Comparison of ENCODE assay signal across 21 cellular contexts in genomic region chr16:11193494-11193893, GRCh38.
DNase-seq lines count a peak whose midpoint lies in the region; ATAC-seq, FAIRE-seq and TF ChIP-seq lines count a peak whose summit lies in the region.
"Had no signal": no experiment of that assay in that cellular context is flagged by ENCODE, and none has a peak within 500 bp of the region (broad histone marks: within the 10 kb centered on the region; RNA-seq: fewer than 3 reads in every experiment).

No MANE protein-coding gene starts in this region.

- H3K4me1 ChIP-seq in HepG2 (ENCODE audit: insufficient read depth, low read length) (peaks cover 14% of the 10 kb centered on the region), right lobe of liver (no peaks in the 10 kb centered on the region), K562 (replicated peaks in 1 of 2; ENCODE audit: control insufficient read depth in 2 of 2, insufficient read depth in 2 of 2, low read length in 2 of 2) (peaks cover 6 to 19% of the 10 kb centered on the region in 2 experiments; a peak in 3 of 5 replicates), mesendoderm (ENCODE audit: control insufficient read depth, low read depth, low read length) (no peaks in the 10 kb centered on the region)

- peaks cover 14% of the 10 kb centered on the region for H3K36me3 Mint-ChIP-seq in activated T-helper 1 cell treated with anti-CD3 and anti-CD28 coated beads, Interleukin-12 subunit alpha, Interleukin-12 subunit beta, Interleukin-2, Interleukin-4 antibody, amounts not matched to agents 30 ng/mL and 10 ng/mL and 1 ng/mL, durations not matched to agents 14 hours and 24 hours and 36 hours (ENCODE audit: low read depth)
- H3K36me3 Mint-ChIP-seq in stimulated activated naive B cell treated with anti-CD40 and anti-IgM and Interleukin-4, amounts not matched to agents 10 μg/mL and 1 μg/mL and 100 μg/mL, for 72 hours, result peaks cover 27 to 45% of the 10 kb centered on the region in 2 donors
- H3K36me3 Mint-ChIP-seq in CD14-positive monocyte, result peaks cover 3 to 4% of the 10 kb centered on the region in 2 donors

- peak overlapping the region; percentile 76 for H3K27ac Mint-ChIP-seq in activated T-helper 1 cell treated with anti-CD3 and anti-CD28 coated beads, Interleukin-12 subunit alpha, Interleukin-12 subunit beta, Interleukin-2, Interleukin-4 antibody, amounts not matched to agents 30 ng/mL and 10 ng/mL and 1 ng/mL, durations not matched to agents 14 hours and 24 hours and 36 hours
- H3K27ac Mint-ChIP-seq in stimulated activated naive B cell treated with anti-CD40 and anti-IgM and Interleukin-4, amounts not matched to agents 10 μg/mL and 1 μg/mL and 100 μg/mL, for 72 hours, result peak overlapping the region; percentile 15
- H3K27ac Mint-ChIP-seq in CD14-positive monocyte, result peak overlapping the region in 2 of 7 donors; percentile 22 to 52

- no peak overlapping the region for H2AK5ac ChIP-seq in mesendoderm (ENCODE audit: low read length)

- BruUV-seq in HepG2 (replicated peaks; lab: Mats Ljungman, UMichigan), result no TSS peak
- BruUV-seq in K562 (replicated peaks; lab: Mats Ljungman, UMichigan), result no TSS peak

- H3K27me3 ChIP-seq in HepG2 (ENCODE audit: control insufficient read depth in 1 of 2, insufficient read depth in 2 of 2, low read length in 2 of 2) (peaks cover 10 to 45% of the 10 kb centered on the region in 2 experiments; a peak in 4 of 5 replicates), right lobe of liver (no peaks in the 10 kb centered on the region), K562 (ENCODE audit: control insufficient read depth in 2 of 2, insufficient read depth in 2 of 2, low read length in 2 of 2) (no peaks in the 10 kb centered on the region; a peak in 1 of 5 replicates), mesendoderm (ENCODE audit: insufficient read depth, low read length, poor library complexity) (no peaks in the 10 kb centered on the region)

- no peak overlapping the region for H3K4ac ChIP-seq in mesendoderm (ENCODE audit: low read depth, low read length)

- H2BK120ac ChIP-seq in mesendoderm (ENCODE audit: low read depth, low read length), result no peak overlapping the region

- H3K9ac ChIP-seq in HepG2 (ENCODE audit: insufficient read depth, low read depth, low read length) (no peak overlapping the region), K562 (ENCODE audit: insufficient read depth in 1 of 2, low read depth in 2 of 2, low read length in 2 of 2) (no peak overlapping the region), mesendoderm (ENCODE audit: low read length) (no peak overlapping the region)

- H3K18ac ChIP-seq in mesendoderm (ENCODE audit: low read length), result no peak overlapping the region

- H2AFZ ChIP-seq in HepG2 (ENCODE audit: low read length), result no peak overlapping the region
- no peak overlapping the region for H2AFZ ChIP-seq in K562 (ENCODE audit: low read depth, low read length)

- H3K4me2 ChIP-seq in HepG2 (ENCODE audit: low read depth, low read length) (no peak overlapping the region), K562 (ENCODE audit: insufficient read depth, low read length) (no peak overlapping the region), mesendoderm (ENCODE audit: low read length) (no peak overlapping the region)

- DNase-seq in HepG2 (ENCODE audit: low spot score) (no peak), right lobe of liver (no peak), K562 (ENCODE audit: extremely low read depth in 1 of 4, low spot score in 3 of 4) (no peak), mesendoderm (no peak), CD14-positive monocyte (ENCODE audit: low spot score) (no peak)
- DNase-seq in activated T-helper 1 cell treated with anti-CD3 and anti-CD28 coated beads, Interleukin-12 subunit alpha, Interleukin-12 subunit beta, Interleukin-2, Interleukin-4 antibody, amounts not matched to agents 30 ng/mL and 10 ng/mL and 1 ng/mL, durations not matched to agents 14 hours and 24 hours and 36 hours (ENCODE audit: low spot score), result no peak
- no peak for DNase-seq in stimulated activated naive B cell treated with anti-CD40 and anti-IgM and Interleukin-4, amounts not matched to agents 10 μg/mL and 1 μg/mL and 100 μg/mL, for 72 hours
- DNase-seq: C1 segment of cervical spinal cord, Calu3, DND-41, HCEC 1CT, NCI-H1048, NCI-H1417, NCI-H1694, NCI-H2029 treated with DMSO at 0.1 percent for 48 hours, NCI-H526 treated with DMSO at 0.1 percent for 48 hours, Right ventricle myocardium superior, RPMI8226 had no signal

- no peaks in the 10 kb centered on the region for H4K20me1 ChIP-seq in HepG2 (ENCODE audit: insufficient read depth, low read length)
- H4K20me1 ChIP-seq in K562 (replicated peaks; ENCODE audit: control insufficient read depth, insufficient read depth, low read length), result no peaks in the 10 kb centered on the region

- H3K79me1 ChIP-seq in mesendoderm (ENCODE audit: low read length), result no peaks in the 10 kb centered on the region

- no peaks in the 10 kb centered on the region for H3K9me1 ChIP-seq in K562 (ENCODE audit: control insufficient read depth, insufficient read depth, low read length)

- TF ChIP-seq CTCF in HepG2 (CRISPR knock-in tag; IDR thresholded peaks at IDR 0.05) (no peak), right lobe of liver (IDR thresholded peaks at IDR 0.05) (no peak), K562 (IDR thresholded peaks at IDR 0.05 in 2 of 3, conservative IDR thresholded peaks at IDR 0.05 in 1 of 3; ENCODE audit: insufficient read depth in 2 of 3, low read depth in 1 of 3, low read length in 3 of 3) (no peak), CD14-positive monocyte (IDR thresholded peaks at IDR 0.05) (no peak)

- CTCF ChIA-PET in HepG2 (lab: Yijun Ruan, JAX; ENCODE audit: low intra/inter-chr PET ratio, low total read pairs), result no interaction called here
- CTCF ChIA-PET in K562 (lab: Yijun Ruan, JAX; ENCODE audit: low intra/inter-chr PET ratio), result no interaction called here

- H3K27ac ChIP-seq in HepG2 (ENCODE audit: extremely low read length, insufficient read depth, low read length) (no peak overlapping the region), right lobe of liver (no peak overlapping the region), K562 (ENCODE audit: extremely low read depth, low read depth, low read length) (no peak overlapping the region), mesendoderm (ENCODE audit: low read depth, low read length) (no peak overlapping the region)

- in situ Hi-C loops in HepG2 (cut with HindIII; ENCODE audit: extremely low pct_ligation_motif_present, low pct_unique_long_range_greater_than_20kb) (no loop called here), K562 (cut with MboI) (no loop called here)

- TF ChIP-seq EP300 in HepG2 (IDR thresholded peaks at IDR 0.05; ENCODE audit: low read depth in 2 of 2, low read length in 2 of 2) (no peak), HepG2 (CRISPR knock-in tag; IDR thresholded peaks at IDR 0.05; ENCODE audit: borderline replicate concordance) (no peak), K562 (IDR thresholded peaks at IDR 0.05; ENCODE audit: low read length) (no peak)

- ATAC-seq in HepG2 (no peak), right lobe of liver (no peak), K562 (no peak)
- ATAC-seq in stimulated activated naive B cell treated with anti-CD40 and anti-IgM and Interleukin-4, amounts not matched to agents 10 μg/mL and 1 μg/mL and 100 μg/mL, for 72 hours (replicated peaks), result no peak

- TF ChIP-seq RAD21 in HepG2 (CRISPR knock-in tag; IDR thresholded peaks at IDR 0.05), result no peak
- no peak for TF ChIP-seq RAD21 in K562 (CRISPR knock-in tag; conservative IDR thresholded peaks at IDR 0.05 in 1 of 2, IDR thresholded peaks at IDR 0.05 in 1 of 2)

- no peak overlapping the region for H4K8ac ChIP-seq in mesendoderm (ENCODE audit: low read depth, low read length)

- H3K4me3 ChIP-seq in HepG2 (replicated peaks in 1 of 3; ENCODE audit: insufficient read depth in 1 of 3, low read depth in 2 of 3, low read length in 3 of 3) (no peak overlapping the region), right lobe of liver (no peak overlapping the region), K562 (no peak overlapping the region), mesendoderm (ENCODE audit: low read length) (no peak overlapping the region)

- no peaks in the 10 kb centered on the region for H3K79me2 ChIP-seq in HepG2 (ENCODE audit: insufficient read depth, low read length)
- H3K79me2 ChIP-seq in K562 (ENCODE audit: control insufficient read depth, insufficient read depth, low read length), result no peaks in the 10 kb centered on the region
- no peaks in the 10 kb centered on the region for H3K79me2 ChIP-seq in mesendoderm (ENCODE audit: control insufficient read depth, insufficient read depth, low read length)

- no peak overlapping the region for H2BK15ac ChIP-seq in mesendoderm (replicated peaks; ENCODE audit: low read depth)

- H3K36me3 ChIP-seq in HepG2 (replicated peaks in 1 of 2; ENCODE audit: control insufficient read depth in 1 of 2, insufficient read depth in 2 of 2, low read length in 2 of 2), result no peaks in the 10 kb centered on the region
- no peaks in the 10 kb centered on the region for H3K36me3 ChIP-seq in right lobe of liver
- no peaks in the 10 kb centered on the region for H3K36me3 ChIP-seq in K562 (ENCODE audit: control insufficient read depth, insufficient read depth, low read length)
- no peaks in the 10 kb centered on the region for H3K36me3 ChIP-seq in mesendoderm (ENCODE audit: control insufficient read depth, insufficient read depth, low read length)

- no peak overlapping the region for H3K56ac ChIP-seq in mesendoderm (ENCODE audit: low read length)

- H4K5ac ChIP-seq in mesendoderm (ENCODE audit: low read length), result no peak overlapping the region

- H3K9me3 Mint-ChIP-seq in activated T-helper 1 cell treated with anti-CD3 and anti-CD28 coated beads, Interleukin-12 subunit alpha, Interleukin-12 subunit beta, Interleukin-2, Interleukin-4 antibody, amounts not matched to agents 30 ng/mL and 10 ng/mL and 1 ng/mL, durations not matched to agents 14 hours and 24 hours and 36 hours, result no peaks in the 10 kb centered on the region
- no peaks in the 10 kb centered on the region for H3K9me3 Mint-ChIP-seq in stimulated activated naive B cell treated with anti-CD40 and anti-IgM and Interleukin-4, amounts not matched to agents 10 μg/mL and 1 μg/mL and 100 μg/mL, for 72 hours
- no peaks in the 10 kb centered on the region for H3K9me3 Mint-ChIP-seq in CD14-positive monocyte
- H3K9me3 Mint-ChIP-seq: IgD-negative memory B cell had no signal

- POLR2A ChIA-PET in HepG2 (lab: Yijun Ruan, JAX) (no interaction called here), K562 (lab: Yijun Ruan, JAX) (interaction anchor here (0.6 to 1.8 kb wide), 2 partner anchors 9 to 62 kb away, joined by 3 to 4 read pairs; partner anchors contain the start of gene SOCS1)

- no peak overlapping the region for H3K23ac ChIP-seq in mesendoderm (ENCODE audit: low read length)

- no peaks in the 10 kb centered on the region for H3K27me3 Mint-ChIP-seq in activated T-helper 1 cell treated with anti-CD3 and anti-CD28 coated beads, Interleukin-12 subunit alpha, Interleukin-12 subunit beta, Interleukin-2, Interleukin-4 antibody, amounts not matched to agents 30 ng/mL and 10 ng/mL and 1 ng/mL, durations not matched to agents 14 hours and 24 hours and 36 hours (ENCODE audit: insufficient read depth)
- H3K27me3 Mint-ChIP-seq in stimulated activated naive B cell treated with anti-CD40 and anti-IgM and Interleukin-4, amounts not matched to agents 10 μg/mL and 1 μg/mL and 100 μg/mL, for 72 hours, result no peaks in the 10 kb centered on the region
- H3K27me3 Mint-ChIP-seq in CD14-positive monocyte (ENCODE audit: low read depth in 3 of 3), result peaks cover 9 to 11% (median 9%) of the 10 kb centered on the region in 3 donors
- H3K27me3 Mint-ChIP-seq: IgD-negative memory B cell had no signal

- TF ChIP-seq POLR2A in HepG2 (IDR thresholded peaks at IDR 0.05; ENCODE audit: insufficient read depth in 1 of 2, low read depth in 2 of 2, low read length in 2 of 2) (no peak), right lobe of liver (IDR thresholded peaks at IDR 0.05) (no peak), K562 (conservative IDR thresholded peaks at IDR 0.05) (no peak)

- peaks cover 75% of the 10 kb centered on the region for H3K4me1 Mint-ChIP-seq in activated T-helper 1 cell treated with anti-CD3 and anti-CD28 coated beads, Interleukin-12 subunit alpha, Interleukin-12 subunit beta, Interleukin-2, Interleukin-4 antibody, amounts not matched to agents 30 ng/mL and 10 ng/mL and 1 ng/mL, durations not matched to agents 14 hours and 24 hours and 36 hours (ENCODE audit: low read depth)
- H3K4me1 Mint-ChIP-seq in stimulated activated naive B cell treated with anti-CD40 and anti-IgM and Interleukin-4, amounts not matched to agents 10 μg/mL and 1 μg/mL and 100 μg/mL, for 72 hours, result peaks cover 47 to 62% of the 10 kb centered on the region in 2 donors
- H3K4me1 Mint-ChIP-seq in CD14-positive monocyte, result peaks cover 24% of the 10 kb centered on the region

- H3K4me3 Mint-ChIP-seq in activated T-helper 1 cell treated with anti-CD3 and anti-CD28 coated beads, Interleukin-12 subunit alpha, Interleukin-12 subunit beta, Interleukin-2, Interleukin-4 antibody, amounts not matched to agents 30 ng/mL and 10 ng/mL and 1 ng/mL, durations not matched to agents 14 hours and 24 hours and 36 hours, result no peak overlapping the region
- H3K4me3 Mint-ChIP-seq in stimulated activated naive B cell treated with anti-CD40 and anti-IgM and Interleukin-4, amounts not matched to agents 10 μg/mL and 1 μg/mL and 100 μg/mL, for 72 hours, result no peak overlapping the region
- no peak overlapping the region for H3K4me3 Mint-ChIP-seq in CD14-positive monocyte
- H3K4me3 Mint-ChIP-seq: IgD-negative memory B cell had no signal

- H3K9me3 ChIP-seq in HepG2 (ENCODE audit: low read length) (no peaks in the 10 kb centered on the region), right lobe of liver (no peaks in the 10 kb centered on the region), K562 (replicated peaks; ENCODE audit: control insufficient read depth, insufficient read depth, low read depth, low read length) (no peaks in the 10 kb centered on the region)

- FAIRE-seq in HepG2 (lab: Jason Lieb, UNC) (no peak), K562 (lab: Jason Lieb, UNC) (no peak)
- FAIRE-seq: GM19239, H1 had no signal

- intact Hi-C loops in HepG2 (cut with micrococcal nuclease; ENCODE audit: unreplicated experiment), result no loop called here
- intact Hi-C loops in right lobe of liver (cut with DNase I), result no loop called here
- intact Hi-C loops in activated T-helper 1 cell treated with anti-CD3 and anti-CD28 coated beads, Interleukin-12 subunit alpha, Interleukin-12 subunit beta, Interleukin-2, Interleukin-4 antibody, amounts not matched to agents 30 ng/mL and 10 ng/mL and 1 ng/mL, durations not matched to agents 14 hours and 24 hours and 36 hours (cut with micrococcal nuclease), result no loop called here
- intact Hi-C loops in K562 (cut with micrococcal nuclease), result no loop called here
- intact Hi-C loops in CD14-positive monocyte (cut with micrococcal nuclease), result no loop called here

- H2BK5ac ChIP-seq in mesendoderm (ENCODE audit: low read length), result no peak overlapping the region

Comparison
In these comparisons a context has a peak if more than half of its experiments do, and no peak if none do; other contexts are left out.
1. Of the 241 proteins assayed by ChIP-seq in both HepG2 and K562: peak only in HepG2: FOXK2; only in K562: GATAD2A, KDM1A, MTA1, ZBTB26, ZNF263 and ZNF512; in both: none; in neither: 227; mixed calls (peak in some experiments, not most) for 7.